In the genomic region with DNA sequence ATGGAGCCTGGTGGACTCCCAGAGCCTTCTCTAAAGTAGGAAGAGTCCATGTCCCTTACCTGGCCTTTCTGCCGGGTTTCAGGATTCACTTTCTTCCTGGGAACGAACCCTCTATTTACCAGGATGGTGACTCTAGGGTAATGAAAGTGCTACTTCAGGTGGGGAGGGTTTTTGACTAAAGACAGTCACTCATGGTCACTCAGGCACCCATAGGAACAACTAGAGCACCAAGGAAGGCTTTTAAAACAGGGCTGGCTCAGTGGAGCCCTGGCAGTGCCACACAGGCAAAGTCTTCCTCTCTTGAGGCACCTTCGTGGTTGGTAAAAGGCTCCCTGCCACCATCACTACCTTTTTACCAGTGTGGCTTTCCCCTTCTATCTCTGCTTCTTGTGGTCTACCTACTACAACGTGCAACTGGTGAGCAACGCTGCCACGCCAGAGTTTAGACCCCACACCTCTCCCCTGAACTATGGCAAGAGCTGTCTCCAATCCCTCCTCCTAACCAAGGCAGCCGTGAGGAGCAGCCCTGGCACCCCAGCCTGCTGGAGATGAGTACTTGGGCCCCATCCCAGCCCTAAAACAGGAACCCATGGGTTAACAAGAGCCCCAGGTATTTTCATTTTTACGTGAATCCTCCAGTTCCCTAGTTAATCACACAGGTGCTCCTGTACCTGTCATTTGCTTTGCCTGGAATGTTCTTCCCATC, we compare ENCODE assay signal across 1 cellular context.
TF ChIP-seq lines count a peak whose summit lies in the region.

No MANE protein-coding gene starts in this region.

TF ChIP-seq in GM12878, 131 proteins besides CTCF, POLR2A, EP300 and RAD21:
- TF ChIP-seq ZNF622 (IDR thresholded peaks at IDR 0.05): no peak
- TF ChIP-seq, protein P1, sequence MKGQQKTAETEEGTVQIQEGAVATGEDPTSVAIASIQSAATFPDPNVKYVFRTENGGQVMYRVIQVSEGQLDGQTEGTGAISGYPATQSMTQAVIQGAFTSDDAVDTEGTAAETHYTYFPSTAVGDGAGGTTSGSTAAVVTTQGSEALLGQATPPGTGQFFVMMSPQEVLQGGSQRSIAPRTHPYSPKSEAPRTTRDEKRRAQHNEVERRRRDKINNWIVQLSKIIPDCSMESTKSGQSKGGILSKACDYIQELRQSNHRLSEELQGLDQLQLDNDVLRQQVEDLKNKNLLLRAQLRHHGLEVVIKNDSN (IDR thresholded peaks at IDR 0.05; ENCODE audit: borderline replicate concordance, extremely low read length, insufficient read depth, low read depth, low read length): no peak
- peak; percentile 4; the same call in 1 of the 2 replicates for TF ChIP-seq RUNX3 (IDR thresholded peaks at IDR 0.05; ENCODE audit: low read length)
- no peak for TF ChIP-seq NR2C2 (IDR thresholded peaks at IDR 0.05; ENCODE audit: borderline replicate concordance, control insufficient read depth, insufficient read length, low read depth)
- no peak for TF ChIP-seq SREBF2 (IDR thresholded peaks at IDR 0.05; ENCODE audit: low read length)
- TF ChIP-seq POLR2AphosphoS5 (IDR thresholded peaks at IDR 0.05; ENCODE audit: low read length): peak; percentile 82
- TF ChIP-seq, protein P2, sequence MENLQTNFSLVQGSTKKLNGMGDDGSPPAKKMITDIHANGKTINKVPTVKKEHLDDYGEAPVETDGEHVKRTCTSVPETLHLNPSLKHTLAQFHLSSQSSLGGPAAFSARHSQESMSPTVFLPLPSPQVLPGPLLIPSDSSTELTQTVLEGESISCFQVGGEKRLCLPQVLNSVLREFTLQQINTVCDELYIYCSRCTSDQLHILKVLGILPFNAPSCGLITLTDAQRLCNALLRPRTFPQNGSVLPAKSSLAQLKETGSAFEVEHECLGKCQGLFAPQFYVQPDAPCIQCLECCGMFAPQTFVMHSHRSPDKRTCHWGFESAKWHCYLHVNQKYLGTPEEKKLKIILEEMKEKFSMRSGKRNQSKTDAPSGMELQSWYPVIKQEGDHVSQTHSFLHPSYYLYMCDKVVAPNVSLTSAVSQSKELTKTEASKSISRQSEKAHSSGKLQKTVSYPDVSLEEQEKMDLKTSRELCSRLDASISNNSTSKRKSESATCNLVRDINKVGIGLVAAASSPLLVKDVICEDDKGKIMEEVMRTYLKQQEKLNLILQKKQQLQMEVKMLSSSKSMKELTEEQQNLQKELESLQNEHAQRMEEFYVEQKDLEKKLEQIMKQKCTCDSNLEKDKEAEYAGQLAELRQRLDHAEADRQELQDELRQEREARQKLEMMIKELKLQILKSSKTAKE (IDR thresholded peaks at IDR 0.05; ENCODE audit: low read depth, poor library complexity, severe bottlenecking): no peak
- TF ChIP-seq EED (IDR thresholded peaks at IDR 0.05; ENCODE audit: low read depth): no peak
- peak; percentile 34 for TF ChIP-seq PML (IDR thresholded peaks at IDR 0.05; ENCODE audit: low read length)
- peak; percentile 13; the same call in 1 of the 2 replicates for TF ChIP-seq POLR2AphosphoS2 (IDR thresholded peaks at IDR 0.05; ENCODE audit: low read depth, low read length)
- no peak for TF ChIP-seq SMARCA5 (IDR thresholded peaks at IDR 0.05)
- no peak for TF ChIP-seq CHD2 (IDR thresholded peaks at IDR 0.05; ENCODE audit: borderline replicate concordance, low read depth, low read length)
- TF ChIP-seq FOXM1 (IDR thresholded peaks at IDR 0.05; ENCODE audit: low read depth, low read length): 0 out of 2 replicates have a peak, but pooled peaks have one; percentile 18
- TF ChIP-seq, protein P3, sequence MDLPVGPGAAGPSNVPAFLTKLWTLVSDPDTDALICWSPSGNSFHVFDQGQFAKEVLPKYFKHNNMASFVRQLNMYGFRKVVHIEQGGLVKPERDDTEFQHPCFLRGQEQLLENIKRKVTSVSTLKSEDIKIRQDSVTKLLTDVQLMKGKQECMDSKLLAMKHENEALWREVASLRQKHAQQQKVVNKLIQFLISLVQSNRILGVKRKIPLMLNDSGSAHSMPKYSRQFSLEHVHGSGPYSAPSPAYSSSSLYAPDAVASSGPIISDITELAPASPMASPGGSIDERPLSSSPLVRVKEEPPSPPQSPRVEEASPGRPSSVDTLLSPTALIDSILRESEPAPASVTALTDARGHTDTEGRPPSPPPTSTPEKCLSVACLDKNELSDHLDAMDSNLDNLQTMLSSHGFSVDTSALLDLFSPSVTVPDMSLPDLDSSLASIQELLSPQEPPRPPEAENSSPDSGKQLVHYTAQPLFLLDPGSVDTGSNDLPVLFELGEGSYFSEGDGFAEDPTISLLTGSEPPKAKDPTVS (IDR thresholded peaks at IDR 0.05; ENCODE audit: low read depth, low read length): no peak
- TF ChIP-seq, protein P4, sequence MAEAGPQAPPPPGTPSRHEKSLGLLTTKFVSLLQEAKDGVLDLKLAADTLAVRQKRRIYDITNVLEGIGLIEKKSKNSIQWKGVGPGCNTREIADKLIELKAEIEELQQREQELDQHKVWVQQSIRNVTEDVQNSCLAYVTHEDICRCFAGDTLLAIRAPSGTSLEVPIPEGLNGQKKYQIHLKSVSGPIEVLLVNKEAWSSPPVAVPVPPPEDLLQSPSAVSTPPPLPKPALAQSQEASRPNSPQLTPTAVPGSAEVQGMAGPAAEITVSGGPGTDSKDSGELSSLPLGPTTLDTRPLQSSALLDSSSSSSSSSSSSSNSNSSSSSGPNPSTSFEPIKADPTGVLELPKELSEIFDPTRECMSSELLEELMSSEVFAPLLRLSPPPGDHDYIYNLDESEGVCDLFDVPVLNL (IDR thresholded peaks at IDR 0.05; ENCODE audit: low read depth, low read length): no peak
- TF ChIP-seq SMC3 (IDR thresholded peaks at IDR 0.05; ENCODE audit: borderline replicate concordance, low read length): no peak
- no peak for TF ChIP-seq ZNF274 (IDR thresholded peaks at IDR 0.05; ENCODE audit: insufficient read depth, insufficient read length)
- TF ChIP-seq MTA3 (IDR thresholded peaks at IDR 0.05; ENCODE audit: borderline replicate concordance, low read length): peak; percentile 75; the same call in 1 of the 2 replicates
- TF ChIP-seq FOXK2 (IDR thresholded peaks at IDR 0.05): no peak
- TF ChIP-seq MEF2B (IDR thresholded peaks at IDR 0.05; ENCODE audit: partially characterized antibody, poor library complexity, severe bottlenecking): no peak
- no peak for TF ChIP-seq RB1 (IDR thresholded peaks at IDR 0.05; ENCODE audit: borderline replicate concordance)
- no peak for TF ChIP-seq YY1 (IDR thresholded peaks at IDR 0.05; ENCODE audit: low read depth, low read length)
- TF ChIP-seq HDGF (IDR thresholded peaks at IDR 0.05): no peak
- TF ChIP-seq IKZF2 (IDR thresholded peaks at IDR 0.05): no peak
- TF ChIP-seq LARP7 (IDR thresholded peaks at IDR 0.05): no peak
- TF ChIP-seq TCF3 (IDR thresholded peaks at IDR 0.05; ENCODE audit: borderline replicate concordance, insufficient read depth, low read depth, low read length): no peak
- TF ChIP-seq CREM (IDR thresholded peaks at IDR 0.05; ENCODE audit: low read depth): no peak
- no peak for TF ChIP-seq SUZ12 (IDR thresholded peaks at IDR 0.05; ENCODE audit: unreplicated experiment)
- TF ChIP-seq, protein P5, sequence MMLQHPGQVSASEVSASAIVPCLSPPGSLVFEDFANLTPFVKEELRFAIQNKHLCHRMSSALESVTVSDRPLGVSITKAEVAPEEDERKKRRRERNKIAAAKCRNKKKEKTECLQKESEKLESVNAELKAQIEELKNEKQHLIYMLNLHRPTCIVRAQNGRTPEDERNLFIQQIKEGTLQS (IDR thresholded peaks at IDR 0.05; ENCODE audit: borderline replicate concordance, extremely low read depth, low read depth, low read length): no peak
